Comparison of ENCODE assay signal across 2 cellular contexts in the genomic region with DNA sequence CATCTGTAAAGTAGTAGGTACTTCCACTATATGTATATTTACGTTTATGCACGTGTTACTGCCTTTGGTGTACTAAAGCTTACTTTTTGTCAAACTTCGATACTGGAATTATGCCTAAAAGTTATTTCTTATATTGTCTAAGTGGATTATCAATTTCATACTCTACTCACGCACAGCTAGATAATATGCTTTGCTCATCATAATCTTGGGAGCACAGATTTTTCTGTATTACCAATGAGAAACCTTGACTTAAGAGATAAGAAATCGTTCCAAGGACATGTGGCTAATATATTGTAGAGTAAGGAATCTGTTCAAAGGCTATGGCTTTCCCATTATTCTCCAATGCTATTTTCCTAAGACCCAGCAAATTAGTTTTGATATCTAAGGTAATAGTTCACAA.
TF ChIP-seq lines count a peak whose summit lies in the region.

No MANE protein-coding gene starts in this region.

TF ChIP-seq in HepG2, 621 proteins besides CTCF, POLR2A, EP300 and RAD21:
- TF ChIP-seq ZC3H13 (CRISPR knock-in tag; IDR thresholded peaks at IDR 0.05) (no peak), RCOR2 (CRISPR knock-in tag; IDR thresholded peaks at IDR 0.05) (no peak), ZNF263 (CRISPR knock-in tag; IDR thresholded peaks at IDR 0.05) (no peak), MAFF (IDR thresholded peaks at IDR 0.05; ENCODE audit: low read depth, low read length) (peak; percentile 78), PHF8 (CRISPR knock-in tag; IDR thresholded peaks at IDR 0.05) (no peak), NR3C1 (CRISPR knock-in tag; IDR thresholded peaks at IDR 0.05) (no peak), ZNF383 (CRISPR knock-in tag; IDR thresholded peaks at IDR 0.05; ENCODE audit: borderline replicate concordance) (no peak), SIN3B (IDR thresholded peaks at IDR 0.05; ENCODE audit: low read length) (no peak), YEATS4 (CRISPR knock-in tag; IDR thresholded peaks at IDR 0.05; ENCODE audit: borderline replicate concordance) (no peak), MAFK (conservative IDR thresholded peaks at IDR 0.05 in 1 of 2, IDR thresholded peaks at IDR 0.05 in 1 of 2; ENCODE audit: low read length in 2 of 2) (peak; percentile 81 to 87), NPAS2 (CRISPR knock-in tag; IDR thresholded peaks at IDR 0.05; ENCODE audit: borderline replicate concordance) (no peak)
- TF ChIP-seq, protein P1, sequence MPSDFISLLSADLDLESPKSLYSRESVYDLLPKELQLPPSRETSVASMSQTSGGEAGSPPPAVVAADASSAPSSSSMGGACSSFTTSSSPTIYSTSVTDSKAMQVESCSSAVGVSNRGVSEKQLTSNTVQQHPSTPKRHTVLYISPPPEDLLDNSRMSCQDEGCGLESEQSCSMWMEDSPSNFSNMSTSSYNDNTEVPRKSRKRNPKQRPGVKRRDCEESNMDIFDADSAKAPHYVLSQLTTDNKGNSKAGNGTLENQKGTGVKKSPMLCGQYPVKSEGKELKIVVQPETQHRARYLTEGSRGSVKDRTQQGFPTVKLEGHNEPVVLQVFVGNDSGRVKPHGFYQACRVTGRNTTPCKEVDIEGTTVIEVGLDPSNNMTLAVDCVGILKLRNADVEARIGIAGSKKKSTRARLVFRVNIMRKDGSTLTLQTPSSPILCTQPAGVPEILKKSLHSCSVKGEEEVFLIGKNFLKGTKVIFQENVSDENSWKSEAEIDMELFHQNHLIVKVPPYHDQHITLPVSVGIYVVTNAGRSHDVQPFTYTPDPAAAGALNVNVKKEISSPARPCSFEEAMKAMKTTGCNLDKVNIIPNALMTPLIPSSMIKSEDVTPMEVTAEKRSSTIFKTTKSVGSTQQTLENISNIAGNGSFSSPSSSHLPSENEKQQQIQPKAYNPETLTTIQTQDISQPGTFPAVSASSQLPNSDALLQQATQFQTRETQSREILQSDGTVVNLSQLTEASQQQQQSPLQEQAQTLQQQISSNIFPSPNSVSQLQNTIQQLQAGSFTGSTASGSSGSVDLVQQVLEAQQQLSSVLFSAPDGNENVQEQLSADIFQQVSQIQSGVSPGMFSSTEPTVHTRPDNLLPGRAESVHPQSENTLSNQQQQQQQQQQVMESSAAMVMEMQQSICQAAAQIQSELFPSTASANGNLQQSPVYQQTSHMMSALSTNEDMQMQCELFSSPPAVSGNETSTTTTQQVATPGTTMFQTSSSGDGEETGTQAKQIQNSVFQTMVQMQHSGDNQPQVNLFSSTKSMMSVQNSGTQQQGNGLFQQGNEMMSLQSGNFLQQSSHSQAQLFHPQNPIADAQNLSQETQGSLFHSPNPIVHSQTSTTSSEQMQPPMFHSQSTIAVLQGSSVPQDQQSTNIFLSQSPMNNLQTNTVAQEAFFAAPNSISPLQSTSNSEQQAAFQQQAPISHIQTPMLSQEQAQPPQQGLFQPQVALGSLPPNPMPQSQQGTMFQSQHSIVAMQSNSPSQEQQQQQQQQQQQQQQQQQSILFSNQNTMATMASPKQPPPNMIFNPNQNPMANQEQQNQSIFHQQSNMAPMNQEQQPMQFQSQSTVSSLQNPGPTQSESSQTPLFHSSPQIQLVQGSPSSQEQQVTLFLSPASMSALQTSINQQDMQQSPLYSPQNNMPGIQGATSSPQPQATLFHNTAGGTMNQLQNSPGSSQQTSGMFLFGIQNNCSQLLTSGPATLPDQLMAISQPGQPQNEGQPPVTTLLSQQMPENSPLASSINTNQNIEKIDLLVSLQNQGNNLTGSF (CRISPR knock-in tag; IDR thresholded peaks at IDR 0.05): no peak
- TF ChIP-seq, protein P2, sequence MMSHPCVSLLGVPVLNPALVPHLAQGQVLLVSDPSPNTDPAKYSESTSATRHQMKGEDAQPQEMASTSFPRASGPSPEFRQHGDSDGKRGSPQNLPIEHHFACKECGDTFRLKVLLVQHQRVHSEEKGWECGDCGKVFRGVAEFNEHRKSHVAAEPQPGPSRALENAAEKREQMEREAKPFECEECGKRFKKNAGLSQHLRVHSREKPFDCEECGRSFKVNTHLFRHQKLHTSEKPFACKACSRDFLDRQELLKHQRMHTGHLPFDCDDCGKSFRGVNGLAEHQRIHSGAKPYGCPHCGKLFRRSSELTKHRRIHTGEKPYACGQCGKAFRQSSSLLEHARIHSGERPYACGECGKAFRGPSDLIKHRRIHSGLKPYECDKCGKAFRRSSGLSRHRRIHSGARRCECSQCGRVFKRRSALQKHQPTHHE (CRISPR knock-in tag; IDR thresholded peaks at IDR 0.05; ENCODE audit: borderline replicate concordance): no peak
- TF ChIP-seq, protein P3, sequence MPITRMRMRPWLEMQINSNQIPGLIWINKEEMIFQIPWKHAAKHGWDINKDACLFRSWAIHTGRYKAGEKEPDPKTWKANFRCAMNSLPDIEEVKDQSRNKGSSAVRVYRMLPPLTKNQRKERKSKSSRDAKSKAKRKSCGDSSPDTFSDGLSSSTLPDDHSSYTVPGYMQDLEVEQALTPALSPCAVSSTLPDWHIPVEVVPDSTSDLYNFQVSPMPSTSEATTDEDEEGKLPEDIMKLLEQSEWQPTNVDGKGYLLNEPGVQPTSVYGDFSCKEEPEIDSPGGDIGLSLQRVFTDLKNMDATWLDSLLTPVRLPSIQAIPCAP (CRISPR knock-in tag; IDR thresholded peaks at IDR 0.05; ENCODE audit: low read depth): no peak

TF ChIP-seq in K562, 482 proteins besides CTCF, POLR2A, EP300 and RAD21:
- TF ChIP-seq TCFL5 (CRISPR knock-in tag; conservative IDR thresholded peaks at IDR 0.05) (no peak), ZNF668 (CRISPR knock-in tag; IDR thresholded peaks at IDR 0.05) (no peak), CHD4 (IDR thresholded peaks at IDR 0.05; ENCODE audit: insufficient read depth, insufficient replicate concordance, low read depth, low read length, poor library complexity, severe bottlenecking) (no peak), NUFIP1 (IDR thresholded peaks at IDR 0.05; ENCODE audit: partially characterized antibody) (no peak), DNMT1 (IDR thresholded peaks at IDR 0.05) (no peak), CBFA2T3 (IDR thresholded peaks at IDR 0.05) (peak; percentile 16; the same call in 1 of the 2 replicates), C11orf30 (IDR thresholded peaks at IDR 0.05; ENCODE audit: low read depth) (peak; percentile 16; the same call in 1 of the 2 replicates), TAF9B (IDR thresholded peaks at IDR 0.05; ENCODE audit: partially characterized antibody) (no peak), PYGO2 (tag; IDR thresholded peaks at IDR 0.05) (no peak), NR2F6 (CRISPR knock-in tag; IDR thresholded peaks at IDR 0.05) (no peak), ZNF316 (IDR thresholded peaks at IDR 0.05) (peak; percentile 52; the same call in 1 of the 2 replicates), BDP1 (IDR thresholded peaks at IDR 0.05; ENCODE audit: insufficient read depth, insufficient read length) (no peak), ZFPM2 (CRISPR knock-in tag; IDR thresholded peaks at IDR 0.05) (no peak)
- TF ChIP-seq, protein P4, sequence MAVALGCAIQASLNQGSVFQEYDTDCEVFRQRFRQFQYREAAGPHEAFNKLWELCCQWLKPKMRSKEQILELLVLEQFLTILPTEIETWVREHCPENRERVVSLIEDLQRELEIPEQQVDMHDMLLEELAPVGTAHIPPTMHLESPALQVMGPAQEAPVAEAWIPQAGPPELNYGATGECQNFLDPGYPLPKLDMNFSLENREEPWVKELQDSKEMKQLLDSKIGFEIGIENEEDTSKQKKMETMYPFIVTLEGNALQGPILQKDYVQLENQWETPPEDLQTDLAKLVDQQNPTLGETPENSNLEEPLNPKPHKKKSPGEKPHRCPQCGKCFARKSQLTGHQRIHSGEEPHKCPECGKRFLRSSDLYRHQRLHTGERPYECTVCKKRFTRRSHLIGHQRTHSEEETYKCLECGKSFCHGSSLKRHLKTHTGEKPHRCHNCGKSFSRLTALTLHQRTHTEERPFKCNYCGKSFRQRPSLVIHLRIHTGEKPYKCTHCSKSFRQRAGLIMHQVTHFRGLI (CRISPR knock-in tag; IDR thresholded peaks at IDR 0.05): no peak
